11 cellular contexts compared by ENCODE assay signal in genomic region chr9:130220351-130220750, GRCh38. TPM values are rescaled to one million over a fixed set of nuclear protein-coding genes. Genes with fewer than 3 reads are reported as not detected.
DNase-seq lines count a peak whose midpoint lies in the region; ATAC-seq, FAIRE-seq and TF ChIP-seq lines count a peak whose summit lies in the region.
"Had no signal": no experiment of that assay in that cellular context is flagged by ENCODE, and none has a peak within 500 bp of the region (broad histone marks: within the 10 kb centered on the region; RNA-seq: fewer than 3 reads in every experiment).

No MANE protein-coding gene starts in this region.

- FAIRE-seq in HepG2 (lab: Jason Lieb, UNC), result no peak

- TF ChIP-seq EP300 in HepG2 (IDR thresholded peaks at IDR 0.05; ENCODE audit: low read depth in 2 of 2, low read length in 2 of 2), result no peak
- no peak for TF ChIP-seq EP300 in HepG2 (CRISPR knock-in tag; IDR thresholded peaks at IDR 0.05; ENCODE audit: borderline replicate concordance)

- WGBS in HepG2 (ENCODE audit: low lambda C conversion rate), result 74% methylated on average over 9 of the region's 9 CpGs

- H3K4me1 ChIP-seq in HUES48 (ENCODE audit: control insufficient read depth, insufficient read depth, low read length) (no peaks in the 10 kb centered on the region; the same call in 1 of the 2 replicates), HepG2 (ENCODE audit: insufficient read depth, low read length) (no peaks in the 10 kb centered on the region), thoracic aorta (ENCODE audit: control insufficient read depth in 1 of 2, low read depth in 2 of 2) (peaks cover 0 to 18% of the 10 kb centered on the region in 2 donors)

- peak overlapping the region; percentile 35 for H3K27ac ChIP-seq in HUES48 (ENCODE audit: low read depth, low read length)
- peak overlapping the region in 43 of 59 donors; percentile 1 to 83 (median 57) for H3K27ac ChIP-seq in dorsolateral prefrontal cortex
- H3K27ac ChIP-seq in HepG2 (ENCODE audit: extremely low read length, insufficient read depth, low read length), result no peak overlapping the region
- H3K27ac ChIP-seq in thoracic aorta, result no peak overlapping the region

- H4K20me1 ChIP-seq in HepG2 (ENCODE audit: insufficient read depth, low read length), result no peaks in the 10 kb centered on the region

- ATAC-seq in HepG2, result peak; percentile 23; the same call in 2 of the 3 replicates
- ATAC-seq in thoracic aorta (ENCODE audit: insufficient number of reproducible peaks, low FRiP score, low read depth), result no peak
- ATAC-seq: activated CD8-positive, alpha-beta memory T cell treated with anti-CD3 and anti-CD28 coated beads, Interleukin-2, amount 10 ng/mL, durations not matched to agents 7 days and 5 days; HCT116 had no signal

- no peak overlapping the region for H3K4me2 ChIP-seq in HepG2 (ENCODE audit: low read depth, low read length)

- H3K36me3 ChIP-seq in HUES48 (ENCODE audit: control insufficient read depth, insufficient read depth, low read length) (peaks cover 13% of the 10 kb centered on the region), HepG2 (replicated peaks in 1 of 2; ENCODE audit: control insufficient read depth in 1 of 2, insufficient read depth in 2 of 2, low read length in 2 of 2) (no peaks in the 10 kb centered on the region), thoracic aorta (peaks cover 21% of the 10 kb centered on the region)

- BruUV-seq in HepG2 (replicated peaks; lab: Mats Ljungman, UMichigan), result no TSS peak

- intact Hi-C loops in dorsolateral prefrontal cortex (cut with DNase I), result no loop called here
- intact Hi-C loops in HepG2 (cut with micrococcal nuclease; ENCODE audit: unreplicated experiment), result no loop called here

- H3K9ac ChIP-seq in HUES48 (ENCODE audit: low read depth, low read length) (no peak overlapping the region), HepG2 (ENCODE audit: insufficient read depth, low read depth, low read length) (no peak overlapping the region)

- TF ChIP-seq POLR2A in HepG2 (IDR thresholded peaks at IDR 0.05; ENCODE audit: insufficient read depth in 1 of 2, low read depth in 2 of 2, low read length in 2 of 2), result no peak

- H3K9me3 ChIP-seq in HUES48 (ENCODE audit: control insufficient read depth, insufficient read depth, low read length), result no peaks in the 10 kb centered on the region
- H3K9me3 ChIP-seq in HepG2 (ENCODE audit: low read length), result no peaks in the 10 kb centered on the region
- H3K9me3 ChIP-seq in thoracic aorta, result no peaks in the 10 kb centered on the region

- no peak overlapping the region for H2AFZ ChIP-seq in HepG2 (ENCODE audit: low read length)

- TF ChIP-seq CTCF in dorsolateral prefrontal cortex (IDR thresholded peaks at IDR 0.05 in 54 of 56, conservative IDR thresholded peaks at IDR 0.05 in 2 of 56; ENCODE audit: low read depth in 1 of 56, partially characterized antibody in 56 of 56) (peak in 5 of 56 donors; percentile 5 to 19 (median 12)), HepG2 (CRISPR knock-in tag; IDR thresholded peaks at IDR 0.05) (no peak), thoracic aorta (IDR thresholded peaks at IDR 0.05) (peak; percentile 43)

- no peak for TF ChIP-seq RAD21 in HepG2 (CRISPR knock-in tag; IDR thresholded peaks at IDR 0.05)

- H3K4me3 ChIP-seq in HUES48 (ENCODE audit: low read depth, low read length) (no peak overlapping the region), dorsolateral prefrontal cortex (peak overlapping the region in 1 of 59 donors; percentile 9), HepG2 (replicated peaks in 1 of 3; ENCODE audit: insufficient read depth in 1 of 3, low read depth in 2 of 3, low read length in 3 of 3) (no peak overlapping the region), thoracic aorta (no peak overlapping the region)

- POLR2A ChIA-PET in HepG2 (lab: Yijun Ruan, JAX), result no interaction called here

- no peak for DNase-seq in dorsolateral prefrontal cortex
- no peak for DNase-seq in HepG2 (ENCODE audit: low spot score)
- no peak for DNase-seq in thoracic aorta (ENCODE audit: low spot score)
- DNase-seq in activated CD4-positive, alpha-beta T cell treated with anti-CD3 and anti-CD28 coated beads for 4 hours, result no peak
- no peak for DNase-seq in DMS153 treated with DMSO at 0.1 percent for 48 hours (lab: John Stamatoyannopoulos, UW; ENCODE audit: unreplicated experiment)
- no peak for DNase-seq in COLO668 (lab: John Stamatoyannopoulos, UW; ENCODE audit: unreplicated experiment)
- DNase-seq: activated CD8-positive, alpha-beta memory T cell treated with anti-CD3 and anti-CD28 coated beads, Interleukin-2, amount 10 ng/mL, durations not matched to agents 7 days and 5 days; central memory CD4-positive, alpha-beta T cell; NCI-H1105 treated with DMSO at 0.1 percent for 48 hours had no signal

- no peaks in the 10 kb centered on the region for H3K27me3 ChIP-seq in HUES48 (ENCODE audit: control insufficient read depth, insufficient read depth, low read length)
- no peaks in the 10 kb centered on the region for H3K27me3 ChIP-seq in dorsolateral prefrontal cortex
- H3K27me3 ChIP-seq in HepG2 (ENCODE audit: control insufficient read depth in 1 of 2, insufficient read depth in 2 of 2, low read length in 2 of 2), result no peaks in the 10 kb centered on the region
- no peaks in the 10 kb centered on the region for H3K27me3 ChIP-seq in thoracic aorta (replicated peaks; ENCODE audit: insufficient read depth)

- H3K79me2 ChIP-seq in HepG2 (ENCODE audit: insufficient read depth, low read length), result no peaks in the 10 kb centered on the region

- CTCF ChIA-PET in HepG2 (lab: Yijun Ruan, JAX; ENCODE audit: low intra/inter-chr PET ratio, low total read pairs), result no interaction called here

- in situ Hi-C loops in HepG2 (cut with HindIII; ENCODE audit: extremely low pct_ligation_motif_present, low pct_unique_long_range_greater_than_20kb), result no loop called here

TF ChIP-seq in HepG2, 621 proteins besides CTCF, POLR2A, EP300 and RAD21 (continues in another document):
- TF ChIP-seq EHMT2 (IDR thresholded peaks at IDR 0.05; ENCODE audit: borderline replicate concordance, low read depth, low read length) (no peak), NFIB (CRISPR knock-in tag; IDR thresholded peaks at IDR 0.05; ENCODE audit: borderline replicate concordance) (no peak), STAG1 (CRISPR knock-in tag; IDR thresholded peaks at IDR 0.05) (no peak), MED8 (CRISPR knock-in tag; IDR thresholded peaks at IDR 0.05; ENCODE audit: insufficient replicate concordance) (no peak), ZNF530 (CRISPR knock-in tag; IDR thresholded peaks at IDR 0.05; ENCODE audit: low read depth) (no peak)

RNA-seq across cellular contexts. Expression of gene HMCN2, which starts 45.2 kb away (rescaled TPM):
- total RNA-seq in dorsolateral prefrontal cortex (1 to 10 TPM in 44 of 120 experiments, under 1 TPM in 76; 0.16 to 2.9 (median 0.85) TPM), HepG2 (2016; rRNA removed; fragmentation: Illumina TruSeq; extraction: Trizol) (0.09 TPM in 1 of 2 replicates, not detected in the other), thoracic aorta (1 to 10 TPM; 2.4 to 6.3 TPM)
- 0.09 TPM in 1 of 2 replicates, not detected in the other for total RNA-seq in HepG2 (2016; cell fraction: cytosol; rRNA removed; fragmentation: Illumina TruSeq; extraction: Trizol; ENCODE audit: low read depth)
- 0.02 TPM in 1 of 2 replicates, not detected in the other for total RNA-seq in HepG2 (2016; cell fraction: insoluble cytoplasmic fraction; rRNA removed; fragmentation: Illumina TruSeq; extraction: Trizol)
- not detected in 2 replicates for total RNA-seq in HepG2 (2016; cell fraction: membrane; rRNA removed; fragmentation: Illumina TruSeq; extraction: Trizol)
- not detected in 2 replicates for total RNA-seq in HepG2 (2016; cell fraction: nucleus; rRNA removed; fragmentation: Illumina TruSeq; extraction: Trizol)
- polyA plus RNA-seq in HepG2 (2011; rRNA removed), result 0.09 TPM in 1 of 2 replicates, not detected in the other
- polyA plus RNA-seq in HepG2 (2011; cell fraction: cytosol; rRNA removed), result 0.01 TPM in 1 of 2 replicates, not detected in the other
- polyA plus RNA-seq in HepG2 (2011; cell fraction: nucleus; rRNA removed), result 0.06 and 0.14 TPM in 2 replicates
- not detected in 2 replicates for polyA plus RNA-seq in HepG2 (2012)
- polyA plus RNA-seq in HepG2 (2016; cell fraction: cytosol; fragmentation: Illumina TruSeq; extraction: Trizol; ENCODE audit: low read depth), result not detected in 2 replicates
- polyA plus RNA-seq in HepG2 (2016; cell fraction: insoluble cytoplasmic fraction; fragmentation: Illumina TruSeq; extraction: Trizol; ENCODE audit: low read depth), result not detected in 2 replicates
- not detected in 2 replicates for polyA plus RNA-seq in HepG2 (2016; cell fraction: membrane; fragmentation: Illumina TruSeq; extraction: Trizol; ENCODE audit: low read depth)
- not detected in 2 replicates for polyA plus RNA-seq in HepG2 (2016; cell fraction: nucleus; fragmentation: Illumina TruSeq; extraction: Trizol; ENCODE audit: insufficient read depth, low read depth)
- polyA minus RNA-seq in HepG2 (2011; rRNA and poly(A)+ RNA removed; ENCODE audit: low replicate concordance), result 0.35 TPM in 1 of 2 replicates, not detected in the other
- polyA minus RNA-seq in HepG2 (2011; cell fraction: cytosol; rRNA and poly(A)+ RNA removed), result not detected in 2 replicates
- not detected in 2 replicates for polyA minus RNA-seq in HepG2 (2011; cell fraction: nucleus; rRNA and poly(A)+ RNA removed)
- total RNA-seq: activated CD8-positive, alpha-beta memory T cell treated with anti-CD3 and anti-CD28 coated beads, Interleukin-2, amount 10 ng/mL, durations not matched to agents 7 days and 5 days had no signal

RNA-seq across cellular contexts. Expression of gene NCS1, which starts 48.1 kb away (rescaled TPM):
- 100 to 1,000 TPM; 134 to 718 (median 501) TPM for total RNA-seq in dorsolateral prefrontal cortex
- total RNA-seq in HepG2 (2016; rRNA removed; fragmentation: Illumina TruSeq; extraction: Trizol), result 6.1 and 6.9 TPM in 2 replicates
- total RNA-seq in HepG2 (2016; cell fraction: cytosol; rRNA removed; fragmentation: Illumina TruSeq; extraction: Trizol; ENCODE audit: low read depth), result 6.7 and 7.8 TPM in 2 replicates
- total RNA-seq in HepG2 (2016; cell fraction: insoluble cytoplasmic fraction; rRNA removed; fragmentation: Illumina TruSeq; extraction: Trizol), result 5.1 and 5.3 TPM in 2 replicates
- total RNA-seq in HepG2 (2016; cell fraction: membrane; rRNA removed; fragmentation: Illumina TruSeq; extraction: Trizol), result 12.6 and 14.1 TPM in 2 replicates
- 2.1 and 3.4 TPM in 2 replicates for total RNA-seq in HepG2 (2016; cell fraction: nucleus; rRNA removed; fragmentation: Illumina TruSeq; extraction: Trizol)
- 4.1 and 4.7 TPM in 2 replicates for polyA plus RNA-seq in HepG2 (2011; rRNA removed)
- 3.9 TPM in 2 replicates for polyA plus RNA-seq in HepG2 (2011; cell fraction: cytosol; rRNA removed)
- polyA plus RNA-seq in HepG2 (2011; cell fraction: nucleus; rRNA removed), result 1.7 and 2.5 TPM in 2 replicates
- polyA plus RNA-seq in HepG2 (2012), result 1.4 and 1.6 TPM in 2 replicates
- polyA plus RNA-seq in HepG2 (2016; cell fraction: cytosol; fragmentation: Illumina TruSeq; extraction: Trizol; ENCODE audit: low read depth), result 17.2 and 18.8 TPM in 2 replicates
- 7.4 and 8.4 TPM in 2 replicates for polyA plus RNA-seq in HepG2 (2016; cell fraction: insoluble cytoplasmic fraction; fragmentation: Illumina TruSeq; extraction: Trizol; ENCODE audit: low read depth)
- polyA plus RNA-seq in HepG2 (2016; cell fraction: membrane; fragmentation: Illumina TruSeq; extraction: Trizol; ENCODE audit: low read depth), result 16.6 and 20.9 TPM in 2 replicates
- 6.6 and 7.1 TPM in 2 replicates for polyA plus RNA-seq in HepG2 (2016; cell fraction: nucleus; fragmentation: Illumina TruSeq; extraction: Trizol; ENCODE audit: insufficient read depth, low read depth)
- 5.0 and 83.3 TPM in 2 replicates for polyA minus RNA-seq in HepG2 (2011; rRNA and poly(A)+ RNA removed; ENCODE audit: low replicate concordance)
- 2.5 and 3.3 TPM in 2 replicates for polyA minus RNA-seq in HepG2 (2011; cell fraction: cytosol; rRNA and poly(A)+ RNA removed)
- 0.99 and 1.0 TPM in 2 replicates for polyA minus RNA-seq in HepG2 (2011; cell fraction: nucleus; rRNA and poly(A)+ RNA removed)
- 10 to 100 TPM; 50.8 to 58.3 TPM for total RNA-seq in thoracic aorta

Comparison
In these comparisons a context has a peak if more than half of its experiments do, and no peak if none do; other contexts are left out.
1. H3K27ac ChIP-seq: peak in HUES48 (single experiment) and dorsolateral prefrontal cortex (43 of 59); none in HepG2 (single experiment) and thoracic aorta (0 of 2).